ENCODE assay signal across 9 cellular contexts in the genomic region with DNA sequence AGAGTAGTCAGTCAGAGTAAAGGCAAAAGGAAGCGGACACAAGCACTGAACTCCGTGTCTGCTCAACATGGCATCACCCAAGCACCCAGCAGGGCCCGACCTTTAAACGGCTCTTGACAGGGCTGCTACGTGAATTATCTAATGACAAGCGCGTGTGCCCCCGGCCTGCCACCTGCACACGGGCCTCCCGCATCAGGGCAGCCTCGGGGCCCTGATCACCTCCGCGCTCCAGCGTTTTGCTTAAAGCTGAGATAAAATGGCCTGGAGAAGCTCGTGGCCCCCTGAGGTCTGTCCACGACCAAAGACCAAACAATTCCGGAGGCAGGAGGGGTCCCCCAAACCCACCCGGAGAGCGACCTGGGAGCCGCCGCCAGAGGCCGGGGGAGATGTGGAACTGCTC. TPM values are rescaled to one million over a fixed set of nuclear protein-coding genes. Genes with fewer than 3 reads are reported as not detected.
A peak's percentile ranks its signal among the peaks of the same experiment; 100 is the strongest.
DNase-seq lines count a peak whose midpoint lies in the region; ATAC-seq and TF ChIP-seq lines count a peak whose summit lies in the region.
"Had no signal": no experiment of that assay in that cellular context is flagged by ENCODE, and none has a peak within 500 bp of the region (broad histone marks: within the 10 kb centered on the region; RNA-seq: fewer than 3 reads in every experiment).

No MANE protein-coding gene starts in this region.

- intact Hi-C loops in A673 (cut with micrococcal nuclease; ENCODE audit: unreplicated experiment) = no loop called here
- intact Hi-C loops in activated CD4-positive, alpha-beta memory T cell treated with anti-CD3 and anti-CD28 coated beads for 36 hours (cut with micrococcal nuclease) = loop anchor here (5.0 to 10.0 kb wide), 3 partner anchors 540 to 1328 kb away; partner anchors contain the start of genes DUSP28, HDAC4 and RNPEPL1

- H3K4me3 ChIP-seq in A673 (ENCODE audit: low read depth, low read length, poor library complexity, severe bottlenecking) (peak overlapping the region; percentile 87), fibroblast of villous mesenchyme (ENCODE audit: low read depth, low read length) (peak overlapping the region; percentile 66), trophoblast cell (ENCODE audit: low read depth, low read length) (peak overlapping the region; percentile 83)

- H2BK12ac ChIP-seq in trophoblast cell (ENCODE audit: low read length) = no peak overlapping the region

- peaks cover 4% of the 10 kb centered on the region for H3K79me1 ChIP-seq in trophoblast cell (ENCODE audit: low read length)

- H2BK120ac ChIP-seq in trophoblast cell (ENCODE audit: insufficient read depth, low read length, poor library complexity) = no peak overlapping the region

- H3K9me3 ChIP-seq in A673 (ENCODE audit: low read depth, low read length, poor library complexity, severe bottlenecking) = no peaks in the 10 kb centered on the region
- no peaks in the 10 kb centered on the region for H3K9me3 ChIP-seq in trophoblast cell (ENCODE audit: insufficient read depth, low read depth, low read length)

- H3K27me3 ChIP-seq in A673 (replicated peaks; ENCODE audit: insufficient read depth, low read depth, low read length, poor library complexity) = peaks cover 5% of the 10 kb centered on the region
- no peaks in the 10 kb centered on the region for H3K27me3 ChIP-seq in trophoblast cell (ENCODE audit: insufficient read depth, low read length)

- peak overlapping the region; percentile 7 for H2AK5ac ChIP-seq in trophoblast cell (ENCODE audit: low read length)

- H3K9ac ChIP-seq in trophoblast cell (ENCODE audit: low read length) = peak overlapping the region; percentile 80

- H3K23ac ChIP-seq in trophoblast cell (ENCODE audit: low read length) = no peak overlapping the region

- H3K18ac ChIP-seq in trophoblast cell (ENCODE audit: low read length) = peak overlapping the region; percentile 38

- H3K4me1 Mint-ChIP-seq in activated CD4-positive, alpha-beta memory T cell treated with anti-CD3 and anti-CD28 coated beads for 36 hours (ENCODE audit: low read depth) = peaks cover 19% of the 10 kb centered on the region

- H3K4me1 ChIP-seq in A673 (ENCODE audit: insufficient read depth, low read length, poor library complexity, severe bottlenecking) = peaks cover 8% of the 10 kb centered on the region
- no peaks in the 10 kb centered on the region for H3K4me1 ChIP-seq in trophoblast cell (ENCODE audit: control insufficient read depth in 1 of 2, insufficient read depth in 2 of 2, low read length in 2 of 2)

- CTCF ChIA-PET in A673 (lab: Charles Lee) = no interaction called here
- CTCF ChIA-PET in activated CD4-positive, alpha-beta memory T cell treated with anti-CD3 and anti-CD28 coated beads for 36 hours (lab: Charles Lee) = interaction anchor here (0.9 to 1.2 kb wide), 4 partner anchors 10 to 489 kb away, joined by 3 to 4 read pairs (median 3); no protein-coding TSS in a partner anchor

- no CpG with 5 or more reads among the region's 22 CpGs for WGBS in trophoblast cell (ENCODE audit: extremely low coverage, insufficient coverage, insufficient read length)

- H3K9me3 Mint-ChIP-seq in activated CD4-positive, alpha-beta memory T cell treated with anti-CD3 and anti-CD28 coated beads for 36 hours = no peaks in the 10 kb centered on the region

- peak overlapping the region; percentile 40 for H3K14ac ChIP-seq in trophoblast cell (ENCODE audit: low read length)

- H4K12ac ChIP-seq in trophoblast cell (ENCODE audit: low read depth, low read length) = peak overlapping the region; percentile 59

- ATAC-seq in GM18907 (IDR thresholded peaks at IDR 0.05; ENCODE audit: unreplicated experiment) = peak; percentile 25

- H4K91ac ChIP-seq in trophoblast cell (ENCODE audit: low read depth, low read length) = peak overlapping the region; percentile 26

- DNase-seq in A673 (ENCODE audit: low spot score) (peak; percentile 12), HK-2 (ENCODE audit: unreplicated experiment) (peak; percentile 16), fibroblast of villous mesenchyme (ENCODE audit: low read depth) (peak; percentile 7), trophoblast cell (peak; percentile 29 to 50), hippocampal formation (lab: John Stamatoyannopoulos, UW) (no peak)
- peak; percentile 37 for DNase-seq in activated CD4-positive, alpha-beta memory T cell treated with anti-CD3 and anti-CD28 coated beads for 36 hours
- no peak for DNase-seq in activated effector memory CD4-positive, alpha-beta T cell treated with anti-CD3 and anti-CD28 coated beads, Interleukin-2, amount 50 U/mL, for 16 hours

- peak overlapping the region; percentile 87 for H3K27ac Mint-ChIP-seq in activated CD4-positive, alpha-beta memory T cell treated with anti-CD3 and anti-CD28 coated beads for 36 hours

- H2BK5ac ChIP-seq in trophoblast cell (ENCODE audit: low read depth, low read length, poor library complexity) = no peak overlapping the region

- H4K8ac ChIP-seq in trophoblast cell (ENCODE audit: low read depth, low read length) = peak overlapping the region; percentile 91

- H3K79me2 ChIP-seq in trophoblast cell (ENCODE audit: control insufficient read depth, insufficient read depth, low read length, poor library complexity) = peaks cover 7% of the 10 kb centered on the region

- H3K4me3 Mint-ChIP-seq in activated CD4-positive, alpha-beta memory T cell treated with anti-CD3 and anti-CD28 coated beads for 36 hours = peak overlapping the region; percentile 93

- TF ChIP-seq CTCF in A673 (conservative IDR thresholded peaks at IDR 0.05; ENCODE audit: low read depth, low read length) (no peak), fibroblast of villous mesenchyme (IDR thresholded peaks at IDR 0.05; ENCODE audit: insufficient read depth, low read depth, low read length) (no peak)

- peak overlapping the region; percentile 94 for H3K27ac ChIP-seq in A673 (ENCODE audit: low read depth, low read length, poor library complexity, severe bottlenecking)
- no peak overlapping the region for H3K27ac ChIP-seq in trophoblast cell (ENCODE audit: low read depth, low read length)

- peaks cover 3% of the 10 kb centered on the region for H3K27me3 Mint-ChIP-seq in activated CD4-positive, alpha-beta memory T cell treated with anti-CD3 and anti-CD28 coated beads for 36 hours

- H3K36me3 ChIP-seq in A673 (ENCODE audit: insufficient read depth, low read length, poor library complexity, severe bottlenecking) (peaks cover 16% of the 10 kb centered on the region), trophoblast cell (ENCODE audit: control insufficient read depth in 1 of 2, insufficient read depth in 2 of 2, low read length in 2 of 2) (peaks cover 14% of the 10 kb centered on the region in 2 experiments)

- peak overlapping the region; percentile 71 for H3K4me2 ChIP-seq in trophoblast cell (ENCODE audit: low read length)

- H3K4ac ChIP-seq in trophoblast cell (ENCODE audit: low read depth, low read length) = peak overlapping the region; percentile 96

- H2AFZ ChIP-seq in trophoblast cell (ENCODE audit: insufficient read depth, low read length, poor library complexity) = no peak overlapping the region

- POLR2A ChIA-PET in A673 (lab: Charles Lee; ENCODE audit: low non-redundant PET) = no interaction called here
- POLR2A ChIA-PET in activated CD4-positive, alpha-beta memory T cell treated with anti-CD3 and anti-CD28 coated beads for 36 hours (lab: Charles Lee) = no interaction called here

- H3K36me3 Mint-ChIP-seq in activated CD4-positive, alpha-beta memory T cell treated with anti-CD3 and anti-CD28 coated beads for 36 hours = peaks cover 12% of the 10 kb centered on the region

- BruUV-seq in A673 (replicated peaks; lab: Mats Ljungman, UMichigan) = TSS peak; percentile 63

RNA-seq across cellular contexts. Expression of gene NDUFA10, which starts 0.4 kb away (rescaled TPM):
- 153 and 164 TPM in 2 replicates for total RNA-seq in A673 (2021)
- total RNA-seq in activated CD4-positive, alpha-beta memory T cell treated with anti-CD3 and anti-CD28 coated beads for 36 hours = 100 to 1,000 TPM; 133 to 134 TPM
- total RNA-seq in fibroblast of villous mesenchyme = 61.3 and 64.1 TPM in 2 replicates
- polyA plus RNA-seq in trophoblast cell (2013) = 79.6 and 81.1 TPM in 2 replicates

RNA-seq across cellular contexts. Expression of gene OR6B2, which starts 5.5 kb away (rescaled TPM):
- total RNA-seq in A673 (2021) (not detected in 2 replicates), fibroblast of villous mesenchyme (not detected in 2 replicates)
- not detected for total RNA-seq in activated CD4-positive, alpha-beta memory T cell treated with anti-CD3 and anti-CD28 coated beads for 36 hours
- not detected in 2 replicates for polyA plus RNA-seq in trophoblast cell (2013)
- total RNA-seq: glomerular endothelial cell had no signal

RNA-seq across cellular contexts. Expression of gene OR6B3, which starts 28.6 kb away (rescaled TPM):
- total RNA-seq in A673 (2021) = not detected in 2 replicates
- total RNA-seq in activated CD4-positive, alpha-beta memory T cell treated with anti-CD3 and anti-CD28 coated beads for 36 hours = not detected
- total RNA-seq in fibroblast of villous mesenchyme = not detected in 2 replicates
- not detected in 2 replicates for polyA plus RNA-seq in trophoblast cell (2013)
- total RNA-seq: glomerular endothelial cell had no signal

Comparison
In these comparisons a context has a peak if more than half of its experiments do, and no peak if none do; other contexts are left out.
1. DNase-seq: peak in A673 (single experiment), HK-2 (single experiment), activated CD4-positive, alpha-beta memory T cell treated with anti-CD3 and anti-CD28 coated beads for 36 hours (single experiment), fibroblast of villous mesenchyme (single experiment) and trophoblast cell (2 of 2); none in hippocampal formation (0 of 2) and activated effector memory CD4-positive, alpha-beta T cell treated with anti-CD3 and anti-CD28 coated beads, Interleukin-2, amount 50 U/mL, for 16 hours (single experiment).
2. Peak in every context shown above with its lines, with median percentiles within 50 percentile points of each other: H3K4me3 ChIP-seq.